Comparison of ENCODE assay signal across 26 cellular contexts in genomic region chr11:72454791-72455190, GRCh38. TPM values are rescaled to one million over a fixed set of nuclear protein-coding genes. Genes with fewer than 3 reads are reported as not detected.
A peak's percentile ranks its signal among the peaks of the same experiment; 100 is the strongest.
DNase-seq lines count a peak whose midpoint lies in the region; ATAC-seq, FAIRE-seq and TF ChIP-seq lines count a peak whose summit lies in the region.
"Had no signal": no experiment of that assay in that cellular context is flagged by ENCODE, and none has a peak within 500 bp of the region (broad histone marks: within the 10 kb centered on the region; RNA-seq: fewer than 3 reads in every experiment).

No MANE protein-coding gene starts in this region.

- H4K5ac ChIP-seq in H9 (ENCODE audit: insufficient read length, low read depth, low read length) = no peak overlapping the region

- no peak overlapping the region for H3K14ac ChIP-seq in H9 (ENCODE audit: insufficient read depth, low read length)

- H2BK20ac ChIP-seq in H9 (ENCODE audit: low read depth, low read length, poor library complexity, severe bottlenecking) = no peak overlapping the region

- WGBS in H9 (ENCODE audit: extremely low coverage, insufficient read length, low lambda C conversion rate) = no CpG with 5 or more reads among the region's 4 CpGs

- H3K4me1 ChIP-seq in H9 (ENCODE audit: insufficient read depth, low read length) = no peaks in the 10 kb centered on the region
- no peaks in the 10 kb centered on the region for H3K4me1 ChIP-seq in tibial artery
- H3K4me1 ChIP-seq: ascending aorta, gastroesophageal sphincter, right atrium auricular region, tibial nerve had no signal

- no peaks in the 10 kb centered on the region for H3K36me3 ChIP-seq in tibial artery
- H3K36me3 ChIP-seq: ascending aorta, gastroesophageal sphincter, ovary, right atrium auricular region, tibial nerve had no signal

- H3K27me3 ChIP-seq in H9 (ENCODE audit: insufficient read depth, low read length) = no peaks in the 10 kb centered on the region
- peaks cover 0 to 8% of the 10 kb centered on the region in 2 donors for H3K27me3 ChIP-seq in tibial artery
- H3K27me3 ChIP-seq: ascending aorta, gastroesophageal sphincter, ovary, right atrium auricular region, tibial nerve had no signal

- no peak overlapping the region for H2BK12ac ChIP-seq in H9 (ENCODE audit: insufficient read length, low read depth, low read length)

- no peak overlapping the region for H2BK5ac ChIP-seq in H9 (ENCODE audit: insufficient read length, low read length)

- no peak overlapping the region for H3K4me3 ChIP-seq in AG10803 (ENCODE audit: low read length)
- H3K4me3 ChIP-seq in fibroblast of villous mesenchyme (ENCODE audit: low read depth, low read length) = no peak overlapping the region
- no peak overlapping the region for H3K4me3 ChIP-seq in tibial artery
- H3K4me3 ChIP-seq: ascending aorta, gastroesophageal sphincter, ovary, right atrium auricular region, tibial nerve had no signal

- H3K4me2 ChIP-seq in H9 (ENCODE audit: insufficient read depth, insufficient read length, low read length) = no peak overlapping the region

- DNase-seq in AG10803 (ENCODE audit: low read depth) (no peak), H9 (no peak), WTC11 (ENCODE audit: low spot score) (peak; percentile 17), fibroblast of villous mesenchyme (ENCODE audit: low read depth) (no peak), tibial artery (no peak), NCI-H2081 treated with DMSO at 0.1 percent for 48 hours (lab: John Stamatoyannopoulos, UW) (no peak), GM19239 (ENCODE audit: insufficient read length, low spot score) (no peak)
- DNase-seq in activated CD4-positive, alpha-beta memory T cell treated with anti-CD3 and anti-CD28 coated beads, Interleukin-2, amount 10 ng/mL, durations not matched to agents 7 days and 5 days = no peak
- DNase-seq: activated CD4-positive, alpha-beta T cell treated with anti-CD3 and anti-CD28 coated beads, Interleukin-2, amount 50 U/mL, for 48 hours; activated naive CD8-positive, alpha-beta T cell treated with anti-CD3 and anti-CD28 coated beads for 36 hours; CD4-positive, alpha-beta memory T cell; hypothalamus; Karpas-422; NCI-H1048; NCI-H187 treated with DMSO at 0.1 percent for 48 hours; NCI-H2227 treated with DMSO at 0.1 percent for 48 hours; ovary; stimulated activated CD4-positive, alpha-beta T cell treated with anti-CD3 and anti-CD28 coated beads, Interleukin-12 subunit alpha, Interleukin-12 subunit beta, amount 100 ng/mL, for 4 hours; T-helper 9 cell had no signal

- no peaks in the 10 kb centered on the region for H3K9me3 ChIP-seq in H9 (ENCODE audit: control insufficient read depth, low read depth, low read length)
- no peaks in the 10 kb centered on the region for H3K9me3 ChIP-seq in tibial artery
- H3K9me3 ChIP-seq: ascending aorta, gastroesophageal sphincter, ovary, right atrium auricular region, tibial nerve had no signal

- H3K23me2 ChIP-seq in H9 (ENCODE audit: insufficient read length, low read depth, low read length, poor library complexity, severe bottlenecking) = no peaks in the 10 kb centered on the region

- no peak overlapping the region for H2BK120ac ChIP-seq in H9 (ENCODE audit: low read depth, low read length, poor library complexity, severe bottlenecking)

- H3K79me2 ChIP-seq in H9 (ENCODE audit: insufficient read depth, low read length) = no peaks in the 10 kb centered on the region

- FAIRE-seq in GM19239 (lab: Jason Lieb, UNC) = no peak
- FAIRE-seq: islet of Langerhans had no signal

- intact Hi-C loops in tibial artery (cut with DNase I; ENCODE audit: low total_unique reads) = no loop called here

- H3K27me3 Mint-ChIP-seq in H9 (ENCODE audit: low read depth) (peaks cover 19% of the 10 kb centered on the region), WTC11 (ENCODE audit: low read depth) (peaks cover 8% of the 10 kb centered on the region)
- H3K27me3 Mint-ChIP-seq in activated CD4-positive, alpha-beta memory T cell treated with anti-CD3 and anti-CD28 coated beads, Interleukin-2, amount 10 ng/mL, durations not matched to agents 7 days and 5 days = peaks cover 10% of the 10 kb centered on the region
- H3K27me3 Mint-ChIP-seq: activated naive CD8-positive, alpha-beta T cell treated with anti-CD3 and anti-CD28 coated beads for 36 hours had no signal

- peak; percentile 15; the same call in 1 of the 2 replicates for TF ChIP-seq CTCF in AG10803 (conservative IDR thresholded peaks at IDR 0.05; ENCODE audit: low read length)
- peak; percentile 64 for TF ChIP-seq CTCF in H9 (conservative IDR thresholded peaks at IDR 0.05)
- no peak for TF ChIP-seq CTCF in WTC11 (IDR thresholded peaks at IDR 0.05)
- TF ChIP-seq CTCF in fibroblast of villous mesenchyme (IDR thresholded peaks at IDR 0.05; ENCODE audit: insufficient read depth, low read depth, low read length) = peak; percentile 22
- TF ChIP-seq CTCF in tibial artery (IDR thresholded peaks at IDR 0.05) = no peak

- no peak overlapping the region for H3T11ph ChIP-seq in H9 (ENCODE audit: low read length)

- peak; percentile 67; the same call in 1 of the 2 replicates for ATAC-seq in WTC11
- ATAC-seq: gastroesophageal sphincter had no signal

- no peaks in the 10 kb centered on the region for H4K20me1 ChIP-seq in H9 (ENCODE audit: control insufficient read depth, insufficient read depth, insufficient read length)

- no peak overlapping the region for H3K9ac ChIP-seq in H9 (ENCODE audit: extremely low read depth, insufficient read length, low read length)

- no peak overlapping the region for H3K27ac Mint-ChIP-seq in H9
- no peak overlapping the region for H3K27ac Mint-ChIP-seq in WTC11
- H3K27ac Mint-ChIP-seq in activated CD4-positive, alpha-beta memory T cell treated with anti-CD3 and anti-CD28 coated beads, Interleukin-2, amount 10 ng/mL, durations not matched to agents 7 days and 5 days = no peak overlapping the region
- H3K27ac Mint-ChIP-seq: activated naive CD8-positive, alpha-beta T cell treated with anti-CD3 and anti-CD28 coated beads for 36 hours; CD4-positive, alpha-beta memory T cell; nephron; stimulated activated naive CD8-positive, alpha-beta T cell treated with anti-CD3 and anti-CD28 coated beads, Interleukin-15, Interleukin-2, amounts not matched to agents 100 ng/mL and 50 ng/mL, for 24 hours had no signal

- H3K9me3 Mint-ChIP-seq in H9 (no peaks in the 10 kb centered on the region), WTC11 (no peaks in the 10 kb centered on the region)
- no peaks in the 10 kb centered on the region for H3K9me3 Mint-ChIP-seq in activated CD4-positive, alpha-beta memory T cell treated with anti-CD3 and anti-CD28 coated beads, Interleukin-2, amount 10 ng/mL, durations not matched to agents 7 days and 5 days
- H3K9me3 Mint-ChIP-seq: activated naive CD8-positive, alpha-beta T cell treated with anti-CD3 and anti-CD28 coated beads for 36 hours; CD4-positive, alpha-beta memory T cell; nephron; stimulated activated naive CD8-positive, alpha-beta T cell treated with anti-CD3 and anti-CD28 coated beads, Interleukin-15, Interleukin-2, amounts not matched to agents 100 ng/mL and 50 ng/mL, for 24 hours had no signal

- H3K4me1 Mint-ChIP-seq in H9 (peaks cover 2 to 4% of the 10 kb centered on the region in 2 experiments; a peak in 2 of 4 replicates), WTC11 (0 out of 2 replicates have a peak, but pooled peaks cover 2% of the 10 kb centered on the region)
- no peaks in the 10 kb centered on the region for H3K4me1 Mint-ChIP-seq in activated CD4-positive, alpha-beta memory T cell treated with anti-CD3 and anti-CD28 coated beads, Interleukin-2, amount 10 ng/mL, durations not matched to agents 7 days and 5 days
- H3K4me1 Mint-ChIP-seq: activated naive CD8-positive, alpha-beta T cell treated with anti-CD3 and anti-CD28 coated beads for 36 hours; CD4-positive, alpha-beta memory T cell had no signal

- H3K79me1 ChIP-seq in H9 (ENCODE audit: insufficient read depth, low read depth, low read length, poor library complexity, severe bottlenecking) = no peaks in the 10 kb centered on the region

- no peak overlapping the region for H3K18ac ChIP-seq in H9 (ENCODE audit: insufficient read length, low read depth, low read length)

- CTCF ChIA-PET in WTC11 (lab: Charles Lee) = interaction anchor here (0.5 to 4.5 kb wide), 46 partner anchors 13 to 688 kb away, joined by 3 to 141 read pairs (median 4); partner anchors contain the start of genes CLPB and PHOX2A
- CTCF ChIA-PET in activated CD4-positive, alpha-beta memory T cell treated with anti-CD3 and anti-CD28 coated beads, Interleukin-2, amount 10 ng/mL, durations not matched to agents 7 days and 5 days (lab: Charles Lee) = interaction anchor here (1.3 to 4.0 kb wide), 5 partner anchors 7 to 24 kb away, joined by 4 to 24 read pairs (median 6); partner anchors contain the start of gene CLPB

- no peak overlapping the region for H4K8ac ChIP-seq in H9 (replicated peaks; ENCODE audit: insufficient read length, low read depth, low read length)

- POLR2A ChIA-PET in WTC11 (lab: Charles Lee) = no interaction called here
- POLR2A ChIA-PET in activated CD4-positive, alpha-beta memory T cell treated with anti-CD3 and anti-CD28 coated beads, Interleukin-2, amount 10 ng/mL, durations not matched to agents 7 days and 5 days (lab: Charles Lee) = no interaction called here

- no peak overlapping the region for H3K23ac ChIP-seq in H9 (ENCODE audit: insufficient read length, low read depth, low read length)

- H4K91ac ChIP-seq in H9 (ENCODE audit: insufficient read length, low read depth, low read length) = no peak overlapping the region

- no peak overlapping the region for H3K56ac ChIP-seq in H9 (ENCODE audit: insufficient read length, low read depth, low read length)

- H2BK15ac ChIP-seq in H9 (ENCODE audit: low read depth, low read length) = no peak overlapping the region

- H2AFZ ChIP-seq in H9 (ENCODE audit: low read length) = no peak overlapping the region

- no peak overlapping the region for H3K4ac ChIP-seq in H9 (ENCODE audit: low read depth, low read length)

- H3K36me3 Mint-ChIP-seq in H9 (ENCODE audit: insufficient read depth in 1 of 3, low read depth in 3 of 3) = no peaks in the 10 kb centered on the region
- H3K36me3 Mint-ChIP-seq in WTC11 = no peaks in the 10 kb centered on the region
- H3K36me3 Mint-ChIP-seq in activated CD4-positive, alpha-beta memory T cell treated with anti-CD3 and anti-CD28 coated beads, Interleukin-2, amount 10 ng/mL, durations not matched to agents 7 days and 5 days (ENCODE audit: low read depth) = no peaks in the 10 kb centered on the region
- H3K36me3 Mint-ChIP-seq: activated naive CD8-positive, alpha-beta T cell treated with anti-CD3 and anti-CD28 coated beads for 36 hours; CD4-positive, alpha-beta memory T cell had no signal

- H3K4me3 Mint-ChIP-seq in H9 = no peak overlapping the region
- no peak overlapping the region for H3K4me3 Mint-ChIP-seq in WTC11
- H3K4me3 Mint-ChIP-seq in activated CD4-positive, alpha-beta memory T cell treated with anti-CD3 and anti-CD28 coated beads, Interleukin-2, amount 10 ng/mL, durations not matched to agents 7 days and 5 days = no peak overlapping the region
- H3K4me3 Mint-ChIP-seq: activated naive CD8-positive, alpha-beta T cell treated with anti-CD3 and anti-CD28 coated beads for 36 hours; CD4-positive, alpha-beta memory T cell; nephron; stimulated activated naive CD8-positive, alpha-beta T cell treated with anti-CD3 and anti-CD28 coated beads, Interleukin-15, Interleukin-2, amounts not matched to agents 100 ng/mL and 50 ng/mL, for 24 hours had no signal

- H3K27ac ChIP-seq in H9 (ENCODE audit: insufficient read length, low read depth, low read length) = no peak overlapping the region
- H3K27ac ChIP-seq in tibial artery = no peak overlapping the region
- H3K27ac ChIP-seq: ascending aorta, gastroesophageal sphincter, ovary, right atrium auricular region, tibial nerve had no signal

- H2AK5ac ChIP-seq in H9 (ENCODE audit: insufficient read length, low read length) = no peak overlapping the region

RNA-seq across cellular contexts. Expression of gene CLPB, which starts 20.5 kb away (rescaled TPM):
- total RNA-seq in H9 (2021) (26.2 and 26.6 TPM in 2 replicates), WTC11 (2021) (24.9 to 28.3 TPM (median 26.8 TPM) in 3 replicates), fibroblast of villous mesenchyme (32.5 and 48.8 TPM in 2 replicates)
- total RNA-seq in activated CD4-positive, alpha-beta memory T cell treated with anti-CD3 and anti-CD28 coated beads, Interleukin-2, amount 10 ng/mL, durations not matched to agents 7 days and 5 days = 10 to 100 TPM; 17.8 to 18.4 TPM

Comparison
In these comparisons a context has a peak if more than half of its experiments do, and no peak if none do; other contexts are left out.
1. CTCF ChIP-seq: peak in AG10803 (single experiment), H9 (single experiment) and fibroblast of villous mesenchyme (single experiment); none in WTC11 (single experiment) and tibial artery (0 of 2).